ENCODE assay signal across 12 cellular contexts in the genomic region with DNA sequence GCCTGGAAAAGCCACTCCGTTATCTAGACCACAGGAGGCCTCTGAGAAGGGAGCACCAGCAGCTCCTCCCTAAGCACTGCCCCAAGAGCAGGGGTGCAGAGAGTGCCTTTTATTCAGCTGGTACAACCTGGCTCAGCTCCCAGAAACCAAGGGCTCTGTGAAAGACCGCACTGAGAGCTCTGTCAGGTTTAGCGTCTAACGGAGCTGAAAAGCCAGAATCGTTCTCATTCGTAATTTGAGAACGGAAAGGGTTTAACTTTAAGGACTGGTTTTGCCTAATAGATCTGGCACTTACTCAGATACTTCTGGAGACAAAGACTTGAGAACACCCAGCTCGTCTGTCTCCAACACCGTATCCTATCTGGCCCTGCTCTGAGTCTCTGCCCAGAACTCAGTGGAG. TPM values are rescaled to one million over a fixed set of nuclear protein-coding genes. Genes with fewer than 3 reads are reported as not detected.
DNase-seq lines count a peak whose midpoint lies in the region; ATAC-seq and TF ChIP-seq lines count a peak whose summit lies in the region.
"Had no signal": no experiment of that assay in that cellular context is flagged by ENCODE, and none has a peak within 500 bp of the region (broad histone marks: within the 10 kb centered on the region; RNA-seq: fewer than 3 reads in every experiment).

No MANE protein-coding gene starts in this region.

- DNase-seq in NCI-H1105 (lab: John Stamatoyannopoulos, UW) (peak; percentile 46), RWPE1 (ENCODE audit: low spot score) (no peak), cardiac muscle cell (ENCODE audit: low read depth in 1 of 2, low spot score in 1 of 2) (peak; percentile 45 to 54), sciatic nerve (ENCODE audit: low spot score) (no peak), AG20443 (ENCODE audit: low spot score) (no peak)
- DNase-seq in effector CD4-positive, alpha-beta T cell, result no peak
- DNase-seq in activated T-cell treated with anti-CD3 and anti-CD28 coated beads, Interleukin-2, amount 50 U/mL, for 1 hour, result no peak
- DNase-seq: activated CD4-positive, CD25-positive, alpha-beta regulatory T cell; activated naive CD4-positive, alpha-beta T cell treated with anti-CD3 and anti-CD28 coated beads for 36 hours; DMS53; kidney had no signal

- no peaks in the 10 kb centered on the region for H3K9me3 ChIP-seq in cardiac muscle cell (ENCODE audit: low read depth)

- H3K36me3 ChIP-seq in cardiac muscle cell, result no peaks in the 10 kb centered on the region

- POLR2A ChIA-PET in RWPE1 (lab: Yijun Ruan, JAX; ENCODE audit: low non-redundant PET), result no interaction called here

- H3K4me1 ChIP-seq in cardiac muscle cell (ENCODE audit: low read depth), result peaks cover 4% of the 10 kb centered on the region

- H3K27ac ChIP-seq in RWPE1 (peak overlapping the region; percentile 41), cardiac muscle cell (peak overlapping the region; percentile 76)

- ATAC-seq in sciatic nerve, result peak; percentile 37
- ATAC-seq in GM21619 (IDR thresholded peaks at IDR 0.05; ENCODE audit: unreplicated experiment), result no peak

- no peak overlapping the region for H3K4me3 ChIP-seq in cardiac muscle cell

- intact Hi-C loops in sciatic nerve (cut with DNase I), result no loop called here

- no peaks in the 10 kb centered on the region for H3K27me3 ChIP-seq in cardiac muscle cell

- TF ChIP-seq CTCF in RWPE1 (conservative IDR thresholded peaks at IDR 0.05; ENCODE audit: low read depth), result no peak
- TF ChIP-seq CTCF in cardiac muscle cell (IDR thresholded peaks at IDR 0.05; ENCODE audit: low read depth, low read length), result no peak

- CTCF ChIA-PET in RWPE1 (lab: Yijun Ruan, JAX), result interaction anchor here (0.6 to 1.4 kb wide), 2 partner anchors 26 to 42 kb away, joined by 4 to 6 read pairs; no protein-coding TSS in a partner anchor

RNA-seq across cellular contexts. Expression of a gene that starts 13.5 kb away (rescaled TPM):
- 90.2 and 135 TPM in 2 replicates for total RNA-seq in cardiac muscle cell
- polyA plus RNA-seq in cardiac muscle cell, result 78.2 and 93.7 TPM in 2 replicates
- total RNA-seq in sciatic nerve, result 35.0 TPM

RNA-seq across cellular contexts. Expression of a gene that starts 19.1 kb away (rescaled TPM):
- total RNA-seq in cardiac muscle cell, result 27.2 and 28.2 TPM in 2 replicates
- polyA plus RNA-seq in cardiac muscle cell, result 27.9 and 38.2 TPM in 2 replicates
- 116 TPM for total RNA-seq in sciatic nerve

RNA-seq across cellular contexts. Expression of a gene that starts 37.9 kb away (rescaled TPM):
- total RNA-seq in cardiac muscle cell (44.7 and 70.3 TPM in 2 replicates), sciatic nerve (8.7 TPM)
- 94.2 and 123 TPM in 2 replicates for polyA plus RNA-seq in cardiac muscle cell

RNA-seq across cellular contexts. Expression of a gene that starts 38.1 kb away (rescaled TPM):
- total RNA-seq in cardiac muscle cell (6.7 and 7.1 TPM in 2 replicates), sciatic nerve (7.1 TPM)
- 28.7 and 29.6 TPM in 2 replicates for polyA plus RNA-seq in cardiac muscle cell

RNA-seq across cellular contexts. Expression of a gene that starts 47.0 kb away (rescaled TPM):
- total RNA-seq in cardiac muscle cell (20.9 and 24.3 TPM in 2 replicates), sciatic nerve (45.7 TPM)
- 36.8 and 38.8 TPM in 2 replicates for polyA plus RNA-seq in cardiac muscle cell

Comparison
In these comparisons a context has a peak if more than half of its experiments do, and no peak if none do; other contexts are left out.
1. DNase-seq: peak in NCI-H1105 (single experiment) and cardiac muscle cell (2 of 2); none in RWPE1 (single experiment), sciatic nerve (single experiment), effector CD4-positive, alpha-beta T cell (single experiment), AG20443 (single experiment) and activated T-cell treated with anti-CD3 and anti-CD28 coated beads, Interleukin-2, amount 50 U/mL, for 1 hour (single experiment).